ENCODE assay signal across 8 cellular contexts in genomic region chr6:31971993-31972708, GRCh38. TPM values are rescaled to one million over a fixed set of nuclear protein-coding genes. Genes with fewer than 3 reads are reported as not detected.
A peak's percentile ranks its signal among the peaks of the same experiment; 100 is the strongest.
DNase-seq lines count a peak whose midpoint lies in the region; ATAC-seq and TF ChIP-seq lines count a peak whose summit lies in the region.

Gene DXO (minus strand): TSS chr6:31972138. CDS start chr6:31971675, 463 bp downstream.

- H3K4me3 Mint-ChIP-seq in activated T-cell treated with anti-CD3 and anti-CD28 coated beads, Interleukin-2, amount 50 U/mL, for 72 hours = peak within 1 kb of the TSS; percentile 86 to 91

- peak; percentile 79 for ATAC-seq in GM21737 (IDR thresholded peaks at IDR 0.05; ENCODE audit: unreplicated experiment)
- peak; percentile 94 to 97 for ATAC-seq in activated T-cell treated with anti-CD3 and anti-CD28 coated beads, Interleukin-2, amount 50 U/mL, for 72 hours (replicated peaks in 1 of 2)

- H3K4me1 ChIP-seq in KMS-11 (ENCODE audit: low read depth, poor library complexity, severe bottlenecking) (peaks cover 11% of the 10 kb centered on the region), Peyer's patch (peaks cover 0 to 25% (median 12%) of the 10 kb centered on the region in 4 donors), esophagus muscularis mucosa (peaks cover 21 to 48% (median 34%) of the 10 kb centered on the region in 4 donors)

- no peaks in the 10 kb centered on the region for H3K9me3 Mint-ChIP-seq in activated T-cell treated with anti-CD3 and anti-CD28 coated beads, Interleukin-2, amount 50 U/mL, for 72 hours

- peak within 1 kb of the TSS; percentile 87 for H3K27ac ChIP-seq in KMS-11
- peak within 1 kb of the TSS; percentile 87 to 98 (median 92) for H3K27ac ChIP-seq in Peyer's patch
- H3K27ac ChIP-seq in esophagus muscularis mucosa (replicated peaks in 1 of 4) = peak within 1 kb of the TSS; percentile 92 to 97 (median 95)

- TF ChIP-seq POLR2A in Peyer's patch (IDR thresholded peaks at IDR 0.05) (peak; percentile 51 to 62), esophagus muscularis mucosa (IDR thresholded peaks at IDR 0.05; ENCODE audit: low read depth) (peak; percentile 34)

- H3K27me3 ChIP-seq in KMS-11 (ENCODE audit: insufficient read depth, low read depth) (no peaks in the 10 kb centered on the region), Peyer's patch (no peaks in the 10 kb centered on the region), esophagus muscularis mucosa (no peaks in the 10 kb centered on the region)

- peak within 1 kb of the TSS; percentile 45 for H3K4me3 ChIP-seq in KMS-11 (IDR thresholded peaks at IDR 0.05; ENCODE audit: insufficient read depth, low read depth, low read length)
- peak within 1 kb of the TSS; percentile 70 to 91 (median 74) for H3K4me3 ChIP-seq in Peyer's patch
- H3K4me3 ChIP-seq in esophagus muscularis mucosa = peak within 1 kb of the TSS; percentile 58 to 88 (median 78)

- H3K27me3 Mint-ChIP-seq in activated T-cell treated with anti-CD3 and anti-CD28 coated beads, Interleukin-2, amount 50 U/mL, for 72 hours (ENCODE audit: low read depth) = no peaks in the 10 kb centered on the region

- no CpG with 5 or more reads among the region's 62 CpGs for WGBS in esophagus muscularis mucosa

- H3K9me3 ChIP-seq in Peyer's patch (no peaks in the 10 kb centered on the region), esophagus muscularis mucosa (no peaks in the 10 kb centered on the region)

- H3K36me3 Mint-ChIP-seq in activated T-cell treated with anti-CD3 and anti-CD28 coated beads, Interleukin-2, amount 50 U/mL, for 72 hours (ENCODE audit: insufficient read depth in 2 of 2) = peaks cover 2 to 6% of the 10 kb centered on the region in 2 donors

- H2AFZ ChIP-seq in KMS-11 (ENCODE audit: low read depth) = peak within 1 kb of the TSS; percentile 80

- peak within 1 kb of the TSS; percentile 94 for H3K27ac Mint-ChIP-seq in activated T-cell treated with anti-CD3 and anti-CD28 coated beads, Interleukin-2, amount 50 U/mL, for 72 hours

- H3K36me3 ChIP-seq in KMS-11 (ENCODE audit: insufficient read depth) (no peaks in the 10 kb centered on the region), Peyer's patch (peaks cover 0 to 30% (median 0%) of the 10 kb centered on the region in 3 donors), esophagus muscularis mucosa (peaks cover 7 to 46% (median 41%) of the 10 kb centered on the region in 4 donors)

- intact Hi-C loops in esophagus muscularis mucosa (cut with DNase I) = no loop called here

- H3K4me1 Mint-ChIP-seq in activated T-cell treated with anti-CD3 and anti-CD28 coated beads, Interleukin-2, amount 50 U/mL, for 72 hours (ENCODE audit: low read depth) = peaks cover 43% of the 10 kb centered on the region

- H4K20me1 ChIP-seq in KMS-11 (ENCODE audit: insufficient read depth) = no peaks in the 10 kb centered on the region

- TF ChIP-seq CTCF in KMS-11 (conservative IDR thresholded peaks at IDR 0.05; ENCODE audit: low read depth, low read length) (no peak; the same call in 1 of the 2 replicates), Peyer's patch (IDR thresholded peaks at IDR 0.05) (no peak), esophagus muscularis mucosa (IDR thresholded peaks at IDR 0.05) (no peak)

- H3K79me2 ChIP-seq in KMS-11 (ENCODE audit: insufficient read depth, low read depth) = no peaks in the 10 kb centered on the region; the same call in 1 of the 2 replicates

- H3K9ac ChIP-seq in KMS-11 = peak within 1 kb of the TSS; percentile 77

- peak; percentile 93 for DNase-seq in DMS53 treated with DMSO at 0.1 percent for 48 hours (lab: John Stamatoyannopoulos, UW; ENCODE audit: unreplicated experiment)
- DNase-seq in Peyer's patch = peak; percentile 94 to 98 (median 96)
- peak; percentile 98 for DNase-seq in activated T-cell treated with anti-CD3 and anti-CD28 coated beads, Interleukin-2, amount 50 U/mL, for 72 hours
- DNase-seq in esophagus muscularis mucosa (ENCODE audit: extremely low spot score) = peak; percentile 99
- DNase-seq in myocyte (ENCODE audit: low read depth) = peak; percentile 98
- DNase-seq in stimulated activated CD8-positive, alpha-beta memory T cell treated with anti-CD3 and anti-CD28 coated beads, Interleukin-7, amount 100 ng/mL, for 48 hours (ENCODE audit: extremely low read depth in 1 of 2, low read depth in 1 of 2) = peak; percentile 98

- no peak for TF ChIP-seq EP300 in esophagus muscularis mucosa (IDR thresholded peaks at IDR 0.05)

- H3K4me2 ChIP-seq in KMS-11 = peak within 1 kb of the TSS; percentile 98

RNA-seq across cellular contexts. Expression of gene DXO, which starts in this region (rescaled TPM):
- total RNA-seq in Peyer's patch (10 to 100 TPM; 15.1 to 47.9 (median 24.1) TPM), esophagus muscularis mucosa (10 to 100 TPM; 12.9 to 18.4 (median 15.9) TPM), myocyte (28.7 and 32.3 TPM in 2 replicates)
- 10 to 100 TPM; 23.3 to 34.7 TPM for total RNA-seq in activated T-cell treated with anti-CD3 and anti-CD28 coated beads, Interleukin-2, amount 50 U/mL, for 72 hours
- 27.9 TPM for polyA plus RNA-seq in myocyte (2012)

Comparison
In these comparisons a context has a peak if more than half of its experiments do, and no peak if none do; other contexts are left out.
1. Peak in every context shown above with its lines: DNase-seq, ATAC-seq, H3K4me3 ChIP-seq and H3K27ac ChIP-seq.